In the genomic region with DNA sequence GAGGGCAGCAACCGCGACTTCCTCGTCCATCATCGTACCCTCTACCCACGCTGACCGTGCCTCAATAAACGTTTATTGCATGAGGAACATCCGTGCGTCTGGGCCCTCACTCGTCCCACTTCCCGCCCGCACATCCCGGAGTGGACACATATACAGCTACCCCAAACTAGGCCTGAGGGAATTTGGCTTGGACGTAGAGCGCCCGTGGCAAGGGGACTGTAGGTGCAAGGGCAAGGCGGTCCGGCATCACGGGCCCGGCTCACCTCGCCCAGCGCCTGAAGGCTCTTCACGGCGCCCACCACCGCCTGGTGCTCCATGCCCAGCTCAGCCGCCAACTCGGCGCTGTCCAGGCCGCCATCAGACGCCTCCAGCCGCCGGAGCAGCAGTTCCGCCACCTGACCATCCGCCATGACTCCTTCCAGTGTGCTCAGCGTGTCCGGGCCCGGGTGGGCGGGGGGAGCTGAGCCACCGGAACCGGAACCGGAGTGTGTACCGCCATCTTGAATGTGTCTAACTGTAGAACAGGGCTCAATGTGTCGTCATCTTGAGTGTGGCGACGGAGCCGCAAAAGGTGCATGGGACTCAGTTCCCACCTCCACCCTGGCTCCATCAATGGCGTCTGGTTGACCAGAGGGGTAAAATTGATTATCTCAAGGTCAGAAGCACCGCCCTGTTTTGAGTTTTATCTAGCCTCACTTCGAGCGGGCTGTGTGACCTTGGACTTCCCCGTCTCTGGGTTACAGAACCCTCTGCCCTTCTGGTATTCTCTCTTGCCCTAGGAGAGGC, we compare ENCODE assay signal across 8 cellular contexts. TPM values are rescaled to one million over a fixed set of nuclear protein-coding genes. Genes with fewer than 3 reads are reported as not detected.
DNase-seq lines count a peak whose midpoint lies in the region; ATAC-seq and TF ChIP-seq lines count a peak whose summit lies in the region.

A gene (minus strand): TSS at position 425 of the 786 bp plus-strand sequence. CDS start 15 bp downstream, at position 410.

- H3K4me3 Mint-ChIP-seq in activated CD4-positive, alpha-beta memory T cell treated with anti-CD3 and anti-CD28 coated beads for 36 hours = peak within 1 kb of the TSS; percentile 96

- under 1% methylated on average over 51 of the region's 51 CpGs for WGBS in liver

- peaks cover 33% of the 10 kb centered on the region for H3K4me1 Mint-ChIP-seq in activated CD4-positive, alpha-beta memory T cell treated with anti-CD3 and anti-CD28 coated beads for 36 hours (ENCODE audit: low read depth)

- peak within 1 kb of the TSS; percentile 55 to 100 (median 94) for H3K4me3 ChIP-seq in dorsolateral prefrontal cortex
- H3K4me3 ChIP-seq in liver (ENCODE audit: low read depth in 1 of 3, low read length in 3 of 3) = peak within 1 kb of the TSS; percentile 77 to 93 (median 91)

- DNase-seq in NCI-H187 (lab: John Stamatoyannopoulos, UW) = peak; percentile 23 to 67
- no peak for DNase-seq in NCI-H187 treated with DMSO at 0.1 percent for 48 hours (lab: John Stamatoyannopoulos, UW)
- peak; percentile 53 for DNase-seq in NCI-H748 treated with DMSO at 0.1 percent for 48 hours (lab: John Stamatoyannopoulos, UW)
- DNase-seq in activated CD4-positive, alpha-beta memory T cell treated with anti-CD3 and anti-CD28 coated beads for 36 hours = peak; percentile 95
- DNase-seq in dorsolateral prefrontal cortex = peak; percentile 92 to 99 (median 97)
- peak; percentile 87 for DNase-seq in stimulated activated CD4-positive, alpha-beta T cell treated with anti-CD3 and anti-CD28 coated beads, Interleukin-4, amount 100 ng/mL, for 1 hour

- peaks cover 29% of the 10 kb centered on the region for H3K36me3 Mint-ChIP-seq in activated CD4-positive, alpha-beta memory T cell treated with anti-CD3 and anti-CD28 coated beads for 36 hours

- intact Hi-C loops in activated CD4-positive, alpha-beta memory T cell treated with anti-CD3 and anti-CD28 coated beads for 36 hours (cut with micrococcal nuclease) = loop anchor here (2.0 kb wide), 1 partner anchor 31 kb away; no protein-coding TSS in a partner anchor
- intact Hi-C loops in dorsolateral prefrontal cortex (cut with DNase I) = loop anchor here in 1 of 2 donors (5.0 to 10.0 kb wide), 2 partner anchors 46 to 129 kb away; a partner anchor contains a TSS

- H3K27me3 ChIP-seq in dorsolateral prefrontal cortex = no peaks in the 10 kb centered on the region
- H3K27me3 ChIP-seq in liver (ENCODE audit: control insufficient read depth in 4 of 4, insufficient read depth in 4 of 4, low read length in 3 of 4) = no peaks in the 10 kb centered on the region

- CTCF ChIA-PET in activated CD4-positive, alpha-beta memory T cell treated with anti-CD3 and anti-CD28 coated beads for 36 hours (lab: Charles Lee) = interaction anchor here (0.8 to 2.7 kb wide), 6 partner anchors 13 to 173 kb away, joined by 3 to 21 read pairs (median 4); a partner anchor contains a TSS

- peaks cover 4 to 17% (median 10%) of the 10 kb centered on the region in 4 donors for H3K36me3 ChIP-seq in liver (ENCODE audit: control insufficient read depth in 4 of 4, insufficient read depth in 3 of 4, low read depth in 1 of 4, low read length in 3 of 4)

- no peaks in the 10 kb centered on the region for H3K27me3 Mint-ChIP-seq in activated CD4-positive, alpha-beta memory T cell treated with anti-CD3 and anti-CD28 coated beads for 36 hours

- TF ChIP-seq CTCF in dorsolateral prefrontal cortex (IDR thresholded peaks at IDR 0.05 in 54 of 56, conservative IDR thresholded peaks at IDR 0.05 in 2 of 56; ENCODE audit: low read depth in 1 of 56, partially characterized antibody in 56 of 56) = peak in 16 of 56 donors; percentile 8 to 41 (median 22)
- no peak for TF ChIP-seq CTCF in liver (IDR thresholded peaks at IDR 0.05; ENCODE audit: low read depth, low read length, missing input control)

- H3K9me3 ChIP-seq in liver (ENCODE audit: control insufficient read depth in 4 of 4, low read length in 3 of 4) = no peaks in the 10 kb centered on the region

- peaks cover 6 to 31% (median 23%) of the 10 kb centered on the region in 4 donors for H3K4me1 ChIP-seq in liver (ENCODE audit: control insufficient read depth in 4 of 4, insufficient read depth in 4 of 4, low read length in 3 of 4)

- H3K27ac Mint-ChIP-seq in activated CD4-positive, alpha-beta memory T cell treated with anti-CD3 and anti-CD28 coated beads for 36 hours = peak within 1 kb of the TSS; percentile 82

- H3K9me3 Mint-ChIP-seq in activated CD4-positive, alpha-beta memory T cell treated with anti-CD3 and anti-CD28 coated beads for 36 hours = no peaks in the 10 kb centered on the region

- peak; percentile 43 for ATAC-seq in HG03460 (IDR thresholded peaks at IDR 0.05; ENCODE audit: unreplicated experiment)

- H3K27ac ChIP-seq in dorsolateral prefrontal cortex (peak within 1 kb of the TSS; percentile 10 to 97 (median 88)), liver (ENCODE audit: low read depth in 1 of 2, low read length in 2 of 2) (peak within 1 kb of the TSS; percentile 77 to 79)

- peak within 1 kb of the TSS; percentile 26 to 82 for H3K9ac ChIP-seq in liver (ENCODE audit: low read depth in 1 of 2, low read length in 2 of 2)

- POLR2A ChIA-PET in activated CD4-positive, alpha-beta memory T cell treated with anti-CD3 and anti-CD28 coated beads for 36 hours (lab: Charles Lee) = interaction anchor here (0.6 to 2.2 kb wide), 13 partner anchors 10 to 252 kb away, joined by 3 to 14 read pairs (median 3); a partner anchor contains a TSS

- TF ChIP-seq RAD21 in liver (IDR thresholded peaks at IDR 0.05) = no peak

TF ChIP-seq in liver, 16 proteins besides CTCF, POLR2A, EP300 and RAD21:
- TF ChIP-seq NR2F2 (IDR thresholded peaks at IDR 0.05) (peak; percentile 10), YY1 (IDR thresholded peaks at IDR 0.05) (peak; percentile 100), HNF4G (IDR thresholded peaks at IDR 0.05) (no peak), GABPA (IDR thresholded peaks at IDR 0.05 in 1 of 2, conservative IDR thresholded peaks at IDR 0.05 in 1 of 2) (peak; percentile 93 to 98), RXRA (IDR thresholded peaks at IDR 0.05) (peak; percentile 16 to 27), EGR1 (IDR thresholded peaks at IDR 0.05; ENCODE audit: low read depth in 2 of 2) (peak in 1 of 2 donors; percentile 34), FOXA2 (IDR thresholded peaks at IDR 0.05) (no peak), FOXA1 (IDR thresholded peaks at IDR 0.05) (no peak), JUND (IDR thresholded peaks at IDR 0.05) (peak in 1 of 2 donors; percentile 30), TAF1 (conservative IDR thresholded peaks at IDR 0.05) (peak; percentile 45), SP1 (IDR thresholded peaks at IDR 0.05) (peak; percentile 42), HNF4A (conservative IDR thresholded peaks at IDR 0.05) (peak; percentile 23 to 39)
- TF ChIP-seq, protein P1, sequence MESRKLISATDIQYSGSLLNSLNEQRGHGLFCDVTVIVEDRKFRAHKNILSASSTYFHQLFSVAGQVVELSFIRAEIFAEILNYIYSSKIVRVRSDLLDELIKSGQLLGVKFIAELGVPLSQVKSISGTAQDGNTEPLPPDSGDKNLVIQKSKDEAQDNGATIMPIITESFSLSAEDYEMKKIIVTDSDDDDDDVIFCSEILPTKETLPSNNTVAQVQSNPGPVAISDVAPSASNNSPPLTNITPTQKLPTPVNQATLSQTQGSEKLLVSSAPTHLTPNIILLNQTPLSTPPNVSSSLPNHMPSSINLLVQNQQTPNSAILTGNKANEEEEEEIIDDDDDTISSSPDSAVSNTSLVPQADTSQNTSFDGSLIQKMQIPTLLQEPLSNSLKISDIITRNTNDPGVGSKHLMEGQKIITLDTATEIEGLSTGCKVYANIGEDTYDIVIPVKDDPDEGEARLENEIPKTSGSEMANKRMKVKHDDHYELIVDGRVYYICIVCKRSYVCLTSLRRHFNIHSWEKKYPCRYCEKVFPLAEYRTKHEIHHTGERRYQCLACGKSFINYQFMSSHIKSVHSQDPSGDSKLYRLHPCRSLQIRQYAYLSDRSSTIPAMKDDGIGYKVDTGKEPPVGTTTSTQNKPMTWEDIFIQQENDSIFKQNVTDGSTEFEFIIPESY (IDR thresholded peaks at IDR 0.05) = no peak
- TF ChIP-seq, protein P2, sequence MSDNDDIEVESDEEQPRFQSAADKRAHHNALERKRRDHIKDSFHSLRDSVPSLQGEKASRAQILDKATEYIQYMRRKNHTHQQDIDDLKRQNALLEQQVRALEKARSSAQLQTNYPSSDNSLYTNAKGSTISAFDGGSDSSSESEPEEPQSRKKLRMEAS (IDR thresholded peaks at IDR 0.05) = no peak
- TF ChIP-seq, protein P3, sequence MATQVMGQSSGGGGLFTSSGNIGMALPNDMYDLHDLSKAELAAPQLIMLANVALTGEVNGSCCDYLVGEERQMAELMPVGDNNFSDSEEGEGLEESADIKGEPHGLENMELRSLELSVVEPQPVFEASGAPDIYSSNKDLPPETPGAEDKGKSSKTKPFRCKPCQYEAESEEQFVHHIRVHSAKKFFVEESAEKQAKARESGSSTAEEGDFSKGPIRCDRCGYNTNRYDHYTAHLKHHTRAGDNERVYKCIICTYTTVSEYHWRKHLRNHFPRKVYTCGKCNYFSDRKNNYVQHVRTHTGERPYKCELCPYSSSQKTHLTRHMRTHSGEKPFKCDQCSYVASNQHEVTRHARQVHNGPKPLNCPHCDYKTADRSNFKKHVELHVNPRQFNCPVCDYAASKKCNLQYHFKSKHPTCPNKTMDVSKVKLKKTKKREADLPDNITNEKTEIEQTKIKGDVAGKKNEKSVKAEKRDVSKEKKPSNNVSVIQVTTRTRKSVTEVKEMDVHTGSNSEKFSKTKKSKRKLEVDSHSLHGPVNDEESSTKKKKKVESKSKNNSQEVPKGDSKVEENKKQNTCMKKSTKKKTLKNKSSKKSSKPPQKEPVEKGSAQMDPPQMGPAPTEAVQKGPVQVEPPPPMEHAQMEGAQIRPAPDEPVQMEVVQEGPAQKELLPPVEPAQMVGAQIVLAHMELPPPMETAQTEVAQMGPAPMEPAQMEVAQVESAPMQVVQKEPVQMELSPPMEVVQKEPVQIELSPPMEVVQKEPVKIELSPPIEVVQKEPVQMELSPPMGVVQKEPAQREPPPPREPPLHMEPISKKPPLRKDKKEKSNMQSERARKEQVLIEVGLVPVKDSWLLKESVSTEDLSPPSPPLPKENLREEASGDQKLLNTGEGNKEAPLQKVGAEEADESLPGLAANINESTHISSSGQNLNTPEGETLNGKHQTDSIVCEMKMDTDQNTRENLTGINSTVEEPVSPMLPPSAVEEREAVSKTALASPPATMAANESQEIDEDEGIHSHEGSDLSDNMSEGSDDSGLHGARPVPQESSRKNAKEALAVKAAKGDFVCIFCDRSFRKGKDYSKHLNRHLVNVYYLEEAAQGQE (IDR thresholded peaks at IDR 0.05) = peak; percentile 72
- TF ChIP-seq, protein P4, sequence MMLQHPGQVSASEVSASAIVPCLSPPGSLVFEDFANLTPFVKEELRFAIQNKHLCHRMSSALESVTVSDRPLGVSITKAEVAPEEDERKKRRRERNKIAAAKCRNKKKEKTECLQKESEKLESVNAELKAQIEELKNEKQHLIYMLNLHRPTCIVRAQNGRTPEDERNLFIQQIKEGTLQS (IDR thresholded peaks at IDR 0.05) = no peak

RNA-seq across cellular contexts. Expression of the gene that starts here (rescaled TPM):
- total RNA-seq in activated CD4-positive, alpha-beta memory T cell treated with anti-CD3 and anti-CD28 coated beads for 36 hours = 100 to 1,000 TPM; 109 to 110 TPM
- total RNA-seq in dorsolateral prefrontal cortex (100 to 1,000 TPM in 8 of 120 experiments, 10 to 100 TPM in 112; 51.3 to 110 (median 81.3) TPM), liver (10 to 100 TPM; 29.8 to 34.0 TPM)
- polyA plus RNA-seq in liver = 10 to 100 TPM; 34.7 to 50.1 TPM
